In genomic region chr3:13023251-13024055, GRCh38 we compare ENCODE assay signal across 11 cellular contexts. TPM values are rescaled to one million over a fixed set of nuclear protein-coding genes. Genes with fewer than 3 reads are reported as not detected.
DNase-seq lines count a peak whose midpoint lies in the region; ATAC-seq and TF ChIP-seq lines count a peak whose summit lies in the region.
"Had no signal": no experiment of that assay in that cellular context is flagged by ENCODE, and none has a peak within 500 bp of the region (broad histone marks: within the 10 kb centered on the region; RNA-seq: fewer than 3 reads in every experiment).

No MANE protein-coding gene starts in this region.

- peak; percentile 21 for ATAC-seq in Right ventricle myocardium inferior
- ATAC-seq in GM19452 (IDR thresholded peaks at IDR 0.05; ENCODE audit: unreplicated experiment) = no peak

- H3K4me1 ChIP-seq in left ventricle myocardium inferior = peaks cover 69% of the 10 kb centered on the region

- DNase-seq in Right ventricle myocardium inferior (ENCODE audit: missing footprints) = no peak
- DNase-seq in cardiac septum (ENCODE audit: low spot score) = no peak
- DNase-seq in NCI-H524 (lab: John Stamatoyannopoulos, UW) = peak; percentile 61 to 84
- peak; percentile 13 for DNase-seq in left ventricle myocardium inferior
- no peak for DNase-seq in activated CD4-positive, alpha-beta T cell treated with anti-CD3 and anti-CD28 coated beads, Interleukin-2, amount 50 U/mL, for 1 hour
- no peak for DNase-seq in kidney tubule cell (ENCODE audit: low spot score)
- no peak for DNase-seq in NCI-H2029 treated with DMSO at 0.1 percent for 48 hours (lab: John Stamatoyannopoulos, UW)
- DNase-seq: activated T-cell treated with anti-CD3 and anti-CD28 coated beads, Interleukin-2, amount 50 U/mL, for 72 hours; dermis blood vessel endothelial cell had no signal

- peak overlapping the region; percentile 87 for H3K27ac ChIP-seq in left ventricle myocardium inferior (replicated peaks)
- H3K27ac ChIP-seq: pancreas had no signal

- intact Hi-C loops in Right ventricle myocardium inferior (cut with DNase I) = no loop called here
- intact Hi-C loops in cardiac septum (cut with DNase I) = no loop called here
- intact Hi-C loops in left ventricle myocardium inferior (cut with micrococcal nuclease) = no loop called here

- H3K27me3 ChIP-seq in left ventricle myocardium inferior (ENCODE audit: low read depth) = no peaks in the 10 kb centered on the region
- H3K27me3 ChIP-seq: pancreas had no signal

- no peak overlapping the region for H3K4me3 ChIP-seq in left ventricle myocardium inferior
- H3K4me3 ChIP-seq: pancreas had no signal

- H3K36me3 ChIP-seq in left ventricle myocardium inferior = no peaks in the 10 kb centered on the region
- H3K36me3 ChIP-seq: pancreas had no signal

- TF ChIP-seq CTCF in left ventricle myocardium inferior (IDR thresholded peaks at IDR 0.05; ENCODE audit: borderline replicate concordance) = no peak

- no peaks in the 10 kb centered on the region for H3K9me3 ChIP-seq in left ventricle myocardium inferior (replicated peaks)
- H3K9me3 ChIP-seq: pancreas had no signal

RNA-seq across cellular contexts. Expression of gene IQSEC1, which starts 49.8 kb away (rescaled TPM):
- total RNA-seq in Right ventricle myocardium inferior (81.2 TPM), cardiac septum (59.7 TPM), left ventricle myocardium inferior (78.6 TPM)

Comparison
In these comparisons a context has a peak if more than half of its experiments do, and no peak if none do; other contexts are left out.
1. DNase-seq: peak in NCI-H524 (2 of 2) and left ventricle myocardium inferior (single experiment); none in Right ventricle myocardium inferior (single experiment), cardiac septum (single experiment), activated CD4-positive, alpha-beta T cell treated with anti-CD3 and anti-CD28 coated beads, Interleukin-2, amount 50 U/mL, for 1 hour (single experiment), kidney tubule cell (single experiment) and NCI-H2029 treated with DMSO at 0.1 percent for 48 hours (single experiment).